In the genomic region with DNA sequence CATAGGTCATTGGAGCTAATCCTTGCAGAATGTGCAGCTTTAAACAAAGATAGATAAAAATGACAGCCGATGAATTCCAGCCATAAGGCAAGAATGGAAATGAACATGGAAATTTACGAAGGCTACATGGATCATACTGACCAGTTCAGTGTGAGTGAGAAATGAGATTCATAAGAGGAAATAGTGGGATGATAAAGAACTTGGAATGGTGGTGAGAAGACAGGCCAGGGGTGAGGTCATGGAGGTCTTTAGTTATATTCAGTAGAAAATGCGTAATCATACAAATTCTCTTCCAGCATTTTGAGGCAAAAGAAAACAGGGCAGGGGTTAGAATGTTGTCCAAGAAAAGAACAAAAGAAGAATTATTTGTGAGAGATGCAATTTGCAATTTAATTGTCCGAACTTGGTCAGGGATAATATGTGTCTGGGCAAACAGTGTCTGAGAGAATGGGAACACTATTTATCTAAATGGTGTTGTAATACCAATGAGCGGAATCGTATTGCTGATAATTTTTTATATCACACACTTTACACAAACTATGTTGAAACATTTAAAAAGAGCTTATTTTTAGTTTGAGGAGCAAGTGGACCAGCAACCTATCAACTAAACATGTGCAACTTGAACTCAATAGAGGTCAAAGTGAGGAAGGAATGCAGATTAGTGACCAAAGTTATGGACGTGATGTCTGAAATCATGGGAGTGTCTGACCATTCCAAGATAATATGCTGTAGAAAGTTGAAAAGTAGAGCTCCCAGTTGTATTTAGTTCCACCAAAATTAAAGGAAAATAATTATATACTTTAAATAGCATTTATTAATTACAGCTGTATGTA, we compare ENCODE assay signal across 17 cellular contexts.
DNase-seq lines count a peak whose midpoint lies in the region; ATAC-seq and TF ChIP-seq lines count a peak whose summit lies in the region.
"Had no signal": no experiment of that assay in that cellular context is flagged by ENCODE, and none has a peak within 500 bp of the region (broad histone marks: within the 10 kb centered on the region; RNA-seq: fewer than 3 reads in every experiment).

No MANE protein-coding gene starts in this region.

- no peak for TF ChIP-seq CTCF in endodermal cell (conservative IDR thresholded peaks at IDR 0.05)

- H3K27ac ChIP-seq in endodermal cell (ENCODE audit: low read depth, low read length) = no peak overlapping the region
- no peak overlapping the region for H3K27ac ChIP-seq in right cardiac atrium (ENCODE audit: low read length)
- H3K27ac ChIP-seq in CD4-positive, alpha-beta memory T cell (ENCODE audit: low read depth, low read length) = no peak overlapping the region
- H3K27ac ChIP-seq: RWPE1 had no signal

- no peak overlapping the region for H3K9ac ChIP-seq in endodermal cell (ENCODE audit: extremely low read depth, low read length, poor library complexity, severe bottlenecking)

- H3K9me3 Mint-ChIP-seq in endodermal cell = no peaks in the 10 kb centered on the region
- H3K9me3 Mint-ChIP-seq in activated CD8-positive, alpha-beta memory T cell treated with anti-CD3 and anti-CD28 coated beads, Interleukin-2, amount 10 ng/mL, durations not matched to agents 7 days and 5 days (ENCODE audit: low read depth) = peaks cover 8% of the 10 kb centered on the region
- peaks cover 0 to 9% (median 3%) of the 10 kb centered on the region in 8 donors for H3K9me3 Mint-ChIP-seq in CD4-positive, alpha-beta memory T cell

- no peaks in the 10 kb centered on the region for H3K9me3 ChIP-seq in endodermal cell (ENCODE audit: control insufficient read depth, low read length)
- no peaks in the 10 kb centered on the region for H3K9me3 ChIP-seq in right cardiac atrium (ENCODE audit: control insufficient read depth, low read length)
- no peaks in the 10 kb centered on the region for H3K9me3 ChIP-seq in CD4-positive, alpha-beta memory T cell (ENCODE audit: control insufficient read depth in 1 of 2, low read length in 2 of 2)

- H3K4me1 ChIP-seq in endodermal cell (ENCODE audit: control insufficient read depth, insufficient read depth, low read length) (peaks cover 10% of the 10 kb centered on the region), right cardiac atrium (ENCODE audit: control insufficient read depth, insufficient read depth, low read length) (no peaks in the 10 kb centered on the region)
- H3K4me1 ChIP-seq in CD4-positive, alpha-beta memory T cell (ENCODE audit: insufficient read depth, low read length) = no peaks in the 10 kb centered on the region

- no peaks in the 10 kb centered on the region for H3K27me3 ChIP-seq in endodermal cell (ENCODE audit: control insufficient read depth, insufficient read depth, low read length, poor library complexity, severe bottlenecking)
- H3K27me3 ChIP-seq in right cardiac atrium (ENCODE audit: control insufficient read depth, insufficient read depth) = no peaks in the 10 kb centered on the region
- H3K27me3 ChIP-seq in CD4-positive, alpha-beta memory T cell (ENCODE audit: insufficient read depth, low read length) = no peaks in the 10 kb centered on the region

- intact Hi-C loops in right cardiac atrium (cut with DNase I) = no loop called here
- intact Hi-C loops in CD4-positive, alpha-beta memory T cell (cut with micrococcal nuclease) = no loop called here

- CTCF ChIA-PET in activated CD8-positive, alpha-beta memory T cell treated with anti-CD3 and anti-CD28 coated beads, Interleukin-2, amount 10 ng/mL, durations not matched to agents 7 days and 5 days (lab: Charles Lee) = no interaction called here
- CTCF ChIA-PET in CD4-positive, alpha-beta memory T cell (lab: Charles Lee; ENCODE audit: partially characterized antibody) = no interaction called here

- no peaks in the 10 kb centered on the region for H3K27me3 Mint-ChIP-seq in endodermal cell (ENCODE audit: insufficient read depth)
- H3K27me3 Mint-ChIP-seq in activated CD8-positive, alpha-beta memory T cell treated with anti-CD3 and anti-CD28 coated beads, Interleukin-2, amount 10 ng/mL, durations not matched to agents 7 days and 5 days = no peaks in the 10 kb centered on the region
- H3K27me3 Mint-ChIP-seq in CD4-positive, alpha-beta memory T cell = no peaks in the 10 kb centered on the region
- H3K27me3 Mint-ChIP-seq: CD4-positive, CD25-positive, alpha-beta regulatory T cell had no signal

- WGBS in endodermal cell (ENCODE audit: insufficient coverage in 1 of 2, insufficient read length in 1 of 2), 2 experiments = 93 to 100% methylated on average over 3 to 5 of the region's 7 CpGs
- WGBS in right cardiac atrium = 39% methylated on average over 7 of the region's 7 CpGs

- peak; percentile 55 for DNase-seq in NCI-H226
- DNase-seq in endodermal cell = no peak
- DNase-seq in right cardiac atrium = peak in 2 of 3 donors; percentile 13 to 40
- DNase-seq in pons (ENCODE audit: low spot score) = peak; percentile 79
- no peak for DNase-seq in activated CD8-positive, alpha-beta memory T cell treated with anti-CD3 and anti-CD28 coated beads, Interleukin-2, amount 10 ng/mL, durations not matched to agents 7 days and 5 days
- DNase-seq in CD4-positive, alpha-beta memory T cell = no peak
- DNase-seq: Calu3; CD4-positive, CD25-positive, alpha-beta regulatory T cell; DMS79; NCI-H1436; NCI-H2029 treated with DMSO at 0.1 percent for 48 hours; NCI-H69; NK-92 treated with Interleukin-12 subunit alpha and Interleukin-12 subunit beta, amount 100 ng/mL, for 24 hours had no signal

- H3K4me3 ChIP-seq in endodermal cell (ENCODE audit: low read length) (peak overlapping the region; percentile 36), right cardiac atrium (ENCODE audit: low read length) (no peak overlapping the region)
- H3K4me3 ChIP-seq in CD4-positive, alpha-beta memory T cell (ENCODE audit: low read length in 2 of 2) = no peak overlapping the region
- H3K4me3 ChIP-seq: GM12878 had no signal

- H3K4me3 Mint-ChIP-seq in endodermal cell = no peak overlapping the region
- H3K4me3 Mint-ChIP-seq in activated CD8-positive, alpha-beta memory T cell treated with anti-CD3 and anti-CD28 coated beads, Interleukin-2, amount 10 ng/mL, durations not matched to agents 7 days and 5 days = no peak overlapping the region
- no peak overlapping the region for H3K4me3 Mint-ChIP-seq in CD4-positive, alpha-beta memory T cell
- H3K4me3 Mint-ChIP-seq: CD4-positive, CD25-positive, alpha-beta regulatory T cell had no signal

- H3K36me3 ChIP-seq in endodermal cell (ENCODE audit: control insufficient read depth, insufficient read depth, low read length) = no peaks in the 10 kb centered on the region
- H3K36me3 ChIP-seq in CD4-positive, alpha-beta memory T cell (ENCODE audit: insufficient read depth, low read length) = no peaks in the 10 kb centered on the region

- H3K4me1 Mint-ChIP-seq in endodermal cell = peaks cover 23% of the 10 kb centered on the region
- H3K4me1 Mint-ChIP-seq in activated CD8-positive, alpha-beta memory T cell treated with anti-CD3 and anti-CD28 coated beads, Interleukin-2, amount 10 ng/mL, durations not matched to agents 7 days and 5 days = no peaks in the 10 kb centered on the region
- H3K4me1 Mint-ChIP-seq in CD4-positive, alpha-beta memory T cell = no peaks in the 10 kb centered on the region
- H3K4me1 Mint-ChIP-seq: CD4-positive, CD25-positive, alpha-beta regulatory T cell had no signal

- H3K27ac Mint-ChIP-seq in endodermal cell = no peak overlapping the region
- H3K27ac Mint-ChIP-seq in activated CD8-positive, alpha-beta memory T cell treated with anti-CD3 and anti-CD28 coated beads, Interleukin-2, amount 10 ng/mL, durations not matched to agents 7 days and 5 days = no peak overlapping the region
- H3K27ac Mint-ChIP-seq in CD4-positive, alpha-beta memory T cell = no peak overlapping the region
- H3K27ac Mint-ChIP-seq: CD4-positive, CD25-positive, alpha-beta regulatory T cell had no signal

- H3K36me3 Mint-ChIP-seq in endodermal cell (ENCODE audit: low read depth) = no peaks in the 10 kb centered on the region
- no peaks in the 10 kb centered on the region for H3K36me3 Mint-ChIP-seq in activated CD8-positive, alpha-beta memory T cell treated with anti-CD3 and anti-CD28 coated beads, Interleukin-2, amount 10 ng/mL, durations not matched to agents 7 days and 5 days
- no peaks in the 10 kb centered on the region for H3K36me3 Mint-ChIP-seq in CD4-positive, alpha-beta memory T cell
- H3K36me3 Mint-ChIP-seq: CD4-positive, CD25-positive, alpha-beta regulatory T cell had no signal

- POLR2A ChIA-PET in CD4-positive, alpha-beta memory T cell (lab: Charles Lee; ENCODE audit: partially characterized antibody) = no interaction called here

- peak; percentile 87 to 88 for ATAC-seq in right cardiac atrium
- no peak for ATAC-seq in HG02623 (IDR thresholded peaks at IDR 0.05; ENCODE audit: unreplicated experiment)
- no peak for ATAC-seq in activated CD8-positive, alpha-beta memory T cell treated with anti-CD3 and anti-CD28 coated beads, Interleukin-2, amount 10 ng/mL, durations not matched to agents 7 days and 5 days
- ATAC-seq: HCT116 had no signal

Comparison
In these comparisons a context has a peak if more than half of its experiments do, and no peak if none do; other contexts are left out.
1. DNase-seq: peak in NCI-H226 (single experiment), right cardiac atrium (2 of 3) and pons (single experiment); none in endodermal cell (single experiment), activated CD8-positive, alpha-beta memory T cell treated with anti-CD3 and anti-CD28 coated beads, Interleukin-2, amount 10 ng/mL, durations not matched to agents 7 days and 5 days (single experiment) and CD4-positive, alpha-beta memory T cell (0 of 5).
2. ATAC-seq: peak in right cardiac atrium (2 of 2); none in HG02623 (single experiment) and activated CD8-positive, alpha-beta memory T cell treated with anti-CD3 and anti-CD28 coated beads, Interleukin-2, amount 10 ng/mL, durations not matched to agents 7 days and 5 days (single experiment).